Comparison of ENCODE assay signal across 8 cellular contexts in genomic region chr6:20534906-20535305, GRCh38. TPM values are rescaled to one million over a fixed set of nuclear protein-coding genes. Genes with fewer than 3 reads are reported as not detected.
DNase-seq lines count a peak whose midpoint lies in the region; ATAC-seq and TF ChIP-seq lines count a peak whose summit lies in the region.

No MANE protein-coding gene starts in this region.

- H3K4me3 Mint-ChIP-seq in Caco-2 (ENCODE audit: unreplicated experiment) (peak overlapping the region; percentile 93), naive B cell (peak overlapping the region; percentile 95 to 100 (median 98))

- no peaks in the 10 kb centered on the region for H3K27me3 Mint-ChIP-seq in Caco-2 (ENCODE audit: insufficient read depth, unreplicated experiment)
- H3K27me3 Mint-ChIP-seq in naive B cell: peaks cover 0 to 7% (median 0%) of the 10 kb centered on the region in 3 donors

- no peaks in the 10 kb centered on the region for H3K27me3 ChIP-seq in Caco-2 (replicated peaks; ENCODE audit: control insufficient read depth, insufficient read depth, low read length)
- H3K27me3 ChIP-seq in H7 (ENCODE audit: control insufficient read depth, insufficient read depth, low read length): no peaks in the 10 kb centered on the region
- H3K27me3 ChIP-seq in colonic mucosa: no peaks in the 10 kb centered on the region

- peak overlapping the region; percentile 87 for H3K4me3 ChIP-seq in Caco-2 (ENCODE audit: low read depth, low read length)
- H3K4me3 ChIP-seq in H7 (ENCODE audit: insufficient read depth, low read depth, low read length): peak overlapping the region; percentile 67
- H3K4me3 ChIP-seq in colonic mucosa: peak overlapping the region; percentile 98

- TSS peak; percentile 73 for BruUV-seq in Caco-2 (replicated peaks; lab: Mats Ljungman, UMichigan)

- H3K27ac Mint-ChIP-seq in Caco-2 (ENCODE audit: unreplicated experiment) (peak overlapping the region; percentile 90), naive B cell (peak overlapping the region; percentile 97 to 99 (median 98))

- CTCF ChIA-PET in Caco-2 (lab: Charles Lee): no interaction called here

- H3K27ac ChIP-seq in colonic mucosa: no peak overlapping the region

- H3K4me1 ChIP-seq in Caco-2 (peaks cover 5% of the 10 kb centered on the region; the same call in 1 of the 2 replicates), colonic mucosa (no peaks in the 10 kb centered on the region)

- DNase-seq in Caco-2 (no peak), H7 (no peak), NCI-H748 treated with DMSO at 0.1 percent for 48 hours (lab: John Stamatoyannopoulos, UW) (peak; percentile 75), colonic mucosa (no peak), naive B cell (peak; percentile 6), ecto neural progenitor cell (ENCODE audit: low spot score) (no peak), DMS153 (lab: John Stamatoyannopoulos, UW) (no peak)

- peak overlapping the region; percentile 48 to 73 for H3K9ac ChIP-seq in colonic mucosa (ENCODE audit: low read depth in 2 of 2, low read length in 2 of 2)

- H3K36me3 Mint-ChIP-seq in Caco-2 (ENCODE audit: insufficient read depth, unreplicated experiment): peaks cover 5% of the 10 kb centered on the region
- H3K36me3 Mint-ChIP-seq in naive B cell: peaks cover 15 to 26% of the 10 kb centered on the region in 2 donors

- H3K9me3 Mint-ChIP-seq in Caco-2 (ENCODE audit: unreplicated experiment): no peaks in the 10 kb centered on the region
- peaks cover 0 to 1% (median 0%) of the 10 kb centered on the region in 7 donors for H3K9me3 Mint-ChIP-seq in naive B cell

- no peaks in the 10 kb centered on the region for H3K9me3 ChIP-seq in Caco-2
- no peaks in the 10 kb centered on the region for H3K9me3 ChIP-seq in colonic mucosa

- TF ChIP-seq CTCF in Caco-2 (IDR thresholded peaks at IDR 0.05; ENCODE audit: insufficient read depth in 1 of 2, low read depth in 1 of 2, low read length in 1 of 2, severe bottlenecking in 1 of 2, unreplicated experiment in 1 of 2) (no peak), colonic mucosa (IDR thresholded peaks at IDR 0.05) (no peak)

- peaks cover 1% of the 10 kb centered on the region; the same call in 1 of the 2 replicates for H3K36me3 ChIP-seq in Caco-2 (ENCODE audit: control insufficient read depth, insufficient read depth, low read length)
- H3K36me3 ChIP-seq in H7 (replicated peaks; ENCODE audit: control insufficient read depth, insufficient read depth, low read length): no peaks in the 10 kb centered on the region
- no peaks in the 10 kb centered on the region for H3K36me3 ChIP-seq in colonic mucosa

- peaks cover 11% of the 10 kb centered on the region for H3K4me1 Mint-ChIP-seq in Caco-2 (ENCODE audit: low read depth, unreplicated experiment)
- peaks cover 20 to 43% (median 29%) of the 10 kb centered on the region in 3 donors for H3K4me1 Mint-ChIP-seq in naive B cell

- intact Hi-C loops in Caco-2 (cut with micrococcal nuclease; ENCODE audit: unreplicated experiment): no loop called here
- intact Hi-C loops in colonic mucosa (cut with DNase I): loop anchor here (5.0 kb wide), 1 partner anchor 138 kb away; no protein-coding TSS in a partner anchor

- ATAC-seq in naive B cell (ENCODE audit: low read depth in 2 of 2) (peak; percentile 32 to 33), GM19455 (IDR thresholded peaks at IDR 0.05; ENCODE audit: unreplicated experiment) (no peak)

- POLR2A ChIA-PET in Caco-2 (lab: Charles Lee): interaction anchor here (1.1 kb wide), 1 partner anchor 131 kb away, joined by 5 read pairs; no protein-coding TSS in a partner anchor

RNA-seq across cellular contexts. Expression of gene CDKAL1, which starts 0.6 kb away (rescaled TPM):
- total RNA-seq in Caco-2 (2022) (18.7 and 18.8 TPM in 2 replicates), colonic mucosa (10 to 100 TPM; 13.8 to 14.2 TPM)
- total RNA-seq in H7 (2014; rRNA removed; shearing (Covaris generic)): 24.4 and 27.5 TPM in 2 replicates
- polyA plus RNA-seq in naive B cell (ENCODE audit: low read depth in 6 of 6): 10 to 100 TPM; 27.0 to 40.2 (median 33.6) TPM

Comparison
In these comparisons a context has a peak if more than half of its experiments do, and no peak if none do; other contexts are left out.
1. DNase-seq: peak in NCI-H748 treated with DMSO at 0.1 percent for 48 hours (single experiment) and naive B cell (single experiment); none in Caco-2 (0 of 2), H7 (single experiment), colonic mucosa (single experiment), ecto neural progenitor cell (single experiment) and DMS153 (single experiment).
2. Peak in every context shown above with its lines, with median percentiles within 50 percentile points of each other: H3K4me3 ChIP-seq.